ENCODE assay signal across 15 cellular contexts in the genomic region with DNA sequence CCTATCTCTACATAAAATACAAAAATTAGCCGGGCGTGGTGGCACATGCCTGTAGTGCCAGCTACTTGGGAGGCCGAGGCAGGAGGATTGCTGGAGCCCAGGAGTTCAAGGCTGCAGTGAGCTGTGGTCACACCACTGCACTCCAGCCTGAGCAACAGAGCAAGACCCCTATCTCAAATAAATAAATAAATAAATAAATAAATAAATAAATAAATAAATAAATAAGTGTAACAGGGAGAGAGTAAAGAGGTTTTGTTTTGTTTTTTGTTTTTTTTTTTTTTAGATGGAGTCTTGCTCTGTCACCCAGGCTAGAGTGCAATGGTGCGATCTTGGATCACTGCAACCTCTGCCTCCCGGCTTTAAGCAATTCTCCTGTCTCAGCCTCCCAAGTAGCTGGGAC. TPM values are rescaled to one million over a fixed set of nuclear protein-coding genes. Genes with fewer than 3 reads are reported as not detected.
"Had no signal": no experiment of that assay in that cellular context is flagged by ENCODE, and none has a peak within 500 bp of the region (broad histone marks: within the 10 kb centered on the region; RNA-seq: fewer than 3 reads in every experiment).

No MANE protein-coding gene starts in this region.

RNA-seq across cellular contexts. Expression of a gene that starts 20.6 kb away (rescaled TPM):
- total RNA-seq: activated B cell treated with CpG ODN at 0.5 μM for 24 hours; activated CD4-positive, alpha-beta memory T cell treated with anti-CD3 and anti-CD28 coated beads, Interleukin-2, amount 10 ng/mL, durations not matched to agents 7 days and 5 days; activated CD4-positive, alpha-beta T cell treated with anti-CD3 and anti-CD28 coated beads, Interleukin-2, amount 10 ng/mL, durations not matched to agents 24 days and 14 days; activated CD4-positive, alpha-beta T cell treated with anti-CD3 and anti-CD28 coated beads, Interleukin-2, amount 10 ng/mL, durations not matched to agents 7 days and 5 days; activated CD8-positive, alpha-beta memory T cell treated with anti-CD3 and anti-CD28 coated beads for 36 hours; activated CD8-positive, alpha-beta memory T cell treated with anti-CD3 and anti-CD28 coated beads, Interleukin-2, amount 10 ng/mL, durations not matched to agents 7 days and 5 days; activated CD8-positive, alpha-beta T cell treated with anti-CD3 and anti-CD28 coated beads for 36 hours; activated CD8-positive, alpha-beta T cell treated with anti-CD3 and anti-CD28 coated beads, Interleukin-2, amount 10 ng/mL, durations not matched to agents 7 days and 5 days; T-cell; T-helper 1 cell treated with Interleukin-12 subunit alpha and Interleukin-12 subunit beta and Interleukin-4 antibody, amounts not matched to agents 30 ng/mL and 1 ng/mL, for 36 hours; T-helper 17 cell; T-helper 2 cell treated with Interferon-gamma antibody and Interleukin-4, amounts not matched to agents 100 ng/mL and 5 ng/mL, for 36 hours had no signal

RNA-seq across cellular contexts. Expression of a gene that starts 21.0 kb away (rescaled TPM):
- total RNA-seq: activated CD4-positive, alpha-beta memory T cell treated with anti-CD3 and anti-CD28 coated beads for 36 hours; activated CD4-positive, alpha-beta memory T cell treated with anti-CD3 and anti-CD28 coated beads, Interleukin-2, amount 10 ng/mL, durations not matched to agents 7 days and 5 days; activated CD4-positive, alpha-beta T cell treated with anti-CD3 and anti-CD28 coated beads for 36 hours; activated CD4-positive, alpha-beta T cell treated with anti-CD3 and anti-CD28 coated beads, Interleukin-2, amount 10 ng/mL, durations not matched to agents 24 days and 14 days; activated CD4-positive, alpha-beta T cell treated with anti-CD3 and anti-CD28 coated beads, Interleukin-2, amount 10 ng/mL, durations not matched to agents 7 days and 5 days; activated CD8-positive, alpha-beta memory T cell treated with anti-CD3 and anti-CD28 coated beads for 36 hours; activated CD8-positive, alpha-beta memory T cell treated with anti-CD3 and anti-CD28 coated beads, Interleukin-2, amount 10 ng/mL, durations not matched to agents 7 days and 5 days; activated CD8-positive, alpha-beta T cell treated with anti-CD3 and anti-CD28 coated beads for 36 hours; activated CD8-positive, alpha-beta T cell treated with anti-CD3 and anti-CD28 coated beads, Interleukin-2, amount 10 ng/mL, durations not matched to agents 7 days and 5 days; T-cell; T-helper 1 cell treated with Interleukin-12 subunit alpha and Interleukin-12 subunit beta and Interleukin-4 antibody, amounts not matched to agents 30 ng/mL and 1 ng/mL, for 36 hours; T-helper 17 cell; T-helper 2 cell treated with Interferon-gamma antibody and Interleukin-4, amounts not matched to agents 100 ng/mL and 5 ng/mL, for 36 hours; WTC11 had no signal
